17 cellular contexts compared by ENCODE assay signal in genomic region chr10:12549297-12549696, GRCh38.
DNase-seq lines count a peak whose midpoint lies in the region; ATAC-seq, FAIRE-seq and TF ChIP-seq lines count a peak whose summit lies in the region.
"Had no signal": no experiment of that assay in that cellular context is flagged by ENCODE, and none has a peak within 500 bp of the region (broad histone marks: within the 10 kb centered on the region; RNA-seq: fewer than 3 reads in every experiment).

No MANE protein-coding gene starts in this region.

- CTCF ChIA-PET in K562 (lab: Yijun Ruan, JAX; ENCODE audit: low intra/inter-chr PET ratio), result no interaction called here

- POLR2A ChIA-PET in K562 (lab: Yijun Ruan, JAX), result interaction anchor here (0.5 kb wide), 1 partner anchor 10 kb away, joined by 4 read pairs; no protein-coding TSS in a partner anchor

- no peaks in the 10 kb centered on the region for H3K9me1 ChIP-seq in K562 (ENCODE audit: control insufficient read depth, insufficient read depth, low read length)

- H3K4me1 ChIP-seq in Loucy (ENCODE audit: insufficient read depth, low read length, poor library complexity, severe bottlenecking) (peaks cover 4% of the 10 kb centered on the region), K562 (replicated peaks in 1 of 2; ENCODE audit: control insufficient read depth in 2 of 2, insufficient read depth in 2 of 2, low read length in 2 of 2) (no peaks in the 10 kb centered on the region)
- H3K4me1 ChIP-seq: upper lobe of right lung had no signal

- H3K9me2 ChIP-seq in Loucy (replicated peaks; ENCODE audit: low read depth, low read length), result no peaks in the 10 kb centered on the region

- intact Hi-C loops in K562 (cut with micrococcal nuclease), result no loop called here

- H3K36me3 ChIP-seq in GM06990 (ENCODE audit: control insufficient read depth, insufficient read depth, low read length) (no peaks in the 10 kb centered on the region), Loucy (ENCODE audit: insufficient read depth, low read length) (no peaks in the 10 kb centered on the region), K562 (ENCODE audit: control insufficient read depth, insufficient read depth, low read length) (no peaks in the 10 kb centered on the region)
- H3K36me3 ChIP-seq: upper lobe of right lung had no signal

- H4K20me1 ChIP-seq in Loucy (ENCODE audit: insufficient read depth, low read length, poor library complexity, severe bottlenecking), result no peaks in the 10 kb centered on the region
- no peaks in the 10 kb centered on the region for H4K20me1 ChIP-seq in K562 (replicated peaks; ENCODE audit: control insufficient read depth, insufficient read depth, low read length)

- H3K9me3 ChIP-seq in Loucy (ENCODE audit: insufficient read depth, low read depth, low read length), result no peaks in the 10 kb centered on the region
- no peaks in the 10 kb centered on the region for H3K9me3 ChIP-seq in K562 (replicated peaks; ENCODE audit: control insufficient read depth, insufficient read depth, low read depth, low read length)
- H3K9me3 ChIP-seq: upper lobe of right lung had no signal

- peak in 1 of 2 experiments; percentile 30; a peak in 1 of 4 replicates for TF ChIP-seq RAD21 in K562 (CRISPR knock-in tag; conservative IDR thresholded peaks at IDR 0.05 in 1 of 2, IDR thresholded peaks at IDR 0.05 in 1 of 2)

- TF ChIP-seq EP300 in K562 (IDR thresholded peaks at IDR 0.05; ENCODE audit: low read length), result no peak

- ATAC-seq in K562 (peak; percentile 54), HG02623 (IDR thresholded peaks at IDR 0.05; ENCODE audit: unreplicated experiment) (no peak), GM19463 (IDR thresholded peaks at IDR 0.05; ENCODE audit: unreplicated experiment) (no peak), GM18873 (IDR thresholded peaks at IDR 0.05; ENCODE audit: low FRiP score, unreplicated experiment) (no peak)
- ATAC-seq: stimulated activated naive CD8-positive, alpha-beta T cell treated with anti-CD3 and anti-CD28 coated beads, Interleukin-15, Interleukin-2, amounts not matched to agents 100 U/mL and 50 U/mL, for 24 hours; T-cell; upper lobe of right lung had no signal

- in situ Hi-C loops in K562 (cut with MboI), result no loop called here

- H3F3A ChIP-seq in Loucy (ENCODE audit: low read depth), result no peaks in the 10 kb centered on the region

- H3K4me2 ChIP-seq in Loucy (ENCODE audit: low read depth, low read length, poor library complexity, severe bottlenecking) (no peak overlapping the region), K562 (ENCODE audit: insufficient read depth, low read length) (no peak overlapping the region)

- H2AFZ ChIP-seq in Loucy (ENCODE audit: low read length), result no peak overlapping the region
- no peak overlapping the region for H2AFZ ChIP-seq in K562 (ENCODE audit: low read depth, low read length)

- DNase-seq in 8988T, result peak; percentile 42
- no peak for DNase-seq in GM06990 (ENCODE audit: extremely low read depth, insufficient read length)
- DNase-seq in K562 (ENCODE audit: extremely low read depth in 1 of 4, low spot score in 3 of 4), result peak in 1 of 4 experiments; percentile 4
- DNase-seq in HuH-7 (ENCODE audit: low spot score), result no peak
- DNase-seq: activated naive CD4-positive, alpha-beta T cell treated with anti-CD3 and anti-CD28 coated beads, Interleukin-2, amount 10 ng/mL, durations not matched to agents 7 days and 5 days; AML-193; DMS153; hippocampal formation; NCI-H2171 treated with DMSO at 0.1 percent for 48 hours; stimulated activated CD4-positive, alpha-beta T cell treated with anti-CD3 and anti-CD28 coated beads, Interleukin-12 subunit alpha, Interleukin-12 subunit beta, amount 100 ng/mL, for 4 hours; stimulated activated naive CD8-positive, alpha-beta T cell treated with anti-CD3 and anti-CD28 coated beads, Interleukin-15, Interleukin-2, amounts not matched to agents 100 U/mL and 50 U/mL, for 24 hours; T-cell; upper lobe of right lung had no signal

- no peak overlapping the region for H3K4me3 ChIP-seq in GM06990 (replicated peaks; ENCODE audit: low read depth, low read length)
- no peak overlapping the region for H3K4me3 ChIP-seq in Loucy (ENCODE audit: low read length, poor library complexity, severe bottlenecking)
- no peak overlapping the region for H3K4me3 ChIP-seq in K562
- H3K4me3 ChIP-seq: upper lobe of right lung had no signal

- H3K79me2 ChIP-seq in Loucy (ENCODE audit: insufficient read depth, low read length), result no peaks in the 10 kb centered on the region
- H3K79me2 ChIP-seq in K562 (ENCODE audit: control insufficient read depth, insufficient read depth, low read length), result no peaks in the 10 kb centered on the region

- BruUV-seq in K562 (replicated peaks; lab: Mats Ljungman, UMichigan), result no TSS peak

- H3K9ac ChIP-seq in Loucy (ENCODE audit: low read depth, low read length, poor library complexity, severe bottlenecking) (no peak overlapping the region), K562 (ENCODE audit: insufficient read depth in 1 of 2, low read depth in 2 of 2, low read length in 2 of 2) (no peak overlapping the region)

- TF ChIP-seq CTCF in GM06990 (IDR thresholded peaks at IDR 0.05; ENCODE audit: insufficient read depth, low read length, poor library complexity, severe bottlenecking) (peak; percentile 25), Loucy (conservative IDR thresholded peaks at IDR 0.05; ENCODE audit: low read length) (peak; percentile 40; the same call in 1 of the 2 replicates), K562 (IDR thresholded peaks at IDR 0.05 in 2 of 3, conservative IDR thresholded peaks at IDR 0.05 in 1 of 3; ENCODE audit: insufficient read depth in 2 of 3, low read depth in 1 of 3, low read length in 3 of 3) (peak in 2 of 3 experiments; percentile 30 to 41; a peak in 3 of 6 replicates)

- WGBS in K562 (ENCODE audit: insufficient coverage, low coverage, missing lambda C conversion rate), result 1% methylated on average over 5 of the region's 5 CpGs

- FAIRE-seq in K562 (lab: Jason Lieb, UNC), result peak; percentile 46

- H3K27ac ChIP-seq in K562 (ENCODE audit: extremely low read depth, low read depth, low read length), result no peak overlapping the region
- H3K27ac ChIP-seq: upper lobe of right lung had no signal

- TF ChIP-seq POLR2A in K562 (conservative IDR thresholded peaks at IDR 0.05), result no peak

- H3K27me3 ChIP-seq in GM06990 (replicated peaks; ENCODE audit: control insufficient read depth, insufficient read depth, low read length), result no peaks in the 10 kb centered on the region
- H3K27me3 ChIP-seq in Loucy (ENCODE audit: insufficient read depth, low read length, poor library complexity, severe bottlenecking), result no peaks in the 10 kb centered on the region
- peaks cover 22 to 53% of the 10 kb centered on the region in 2 experiments for H3K27me3 ChIP-seq in K562 (ENCODE audit: control insufficient read depth in 2 of 2, insufficient read depth in 2 of 2, low read length in 2 of 2)
- H3K27me3 ChIP-seq: upper lobe of right lung had no signal

TF ChIP-seq in K562, 482 proteins besides CTCF, POLR2A, EP300 and RAD21:
- TF ChIP-seq TFE3 (CRISPR knock-in tag; IDR thresholded peaks at IDR 0.05), result peak; percentile 9; the same call in 1 of the 2 replicates
- peak; percentile 20; the same call in 1 of the 2 replicates for TF ChIP-seq USF1 (CRISPR knock-in tag; IDR thresholded peaks at IDR 0.05)
- TF ChIP-seq CREBBP (IDR thresholded peaks at IDR 0.05; ENCODE audit: low read depth, low read length), result no peak
- TF ChIP-seq BHLHE40 (IDR thresholded peaks at IDR 0.05; ENCODE audit: low read length), result peak; percentile 63
- 0 out of 2 replicates have a peak, but pooled peaks have one; percentile 9 for TF ChIP-seq SMC3 (conservative IDR thresholded peaks at IDR 0.05; ENCODE audit: insufficient read depth, low read depth, low read length)
- 0 out of 2 replicates have a peak, but pooled peaks have one; percentile 41 for TF ChIP-seq USF2 (CRISPR knock-in tag; IDR thresholded peaks at IDR 0.05)
- no peak for TF ChIP-seq C11orf30 (IDR thresholded peaks at IDR 0.05; ENCODE audit: low read depth)
- TF ChIP-seq RAD51 (IDR thresholded peaks at IDR 0.05; ENCODE audit: borderline replicate concordance, low read depth), result 0 out of 2 replicates have a peak, but pooled peaks have one; percentile 21
